ENCODE assay signal across 23 cellular contexts in the genomic region with DNA sequence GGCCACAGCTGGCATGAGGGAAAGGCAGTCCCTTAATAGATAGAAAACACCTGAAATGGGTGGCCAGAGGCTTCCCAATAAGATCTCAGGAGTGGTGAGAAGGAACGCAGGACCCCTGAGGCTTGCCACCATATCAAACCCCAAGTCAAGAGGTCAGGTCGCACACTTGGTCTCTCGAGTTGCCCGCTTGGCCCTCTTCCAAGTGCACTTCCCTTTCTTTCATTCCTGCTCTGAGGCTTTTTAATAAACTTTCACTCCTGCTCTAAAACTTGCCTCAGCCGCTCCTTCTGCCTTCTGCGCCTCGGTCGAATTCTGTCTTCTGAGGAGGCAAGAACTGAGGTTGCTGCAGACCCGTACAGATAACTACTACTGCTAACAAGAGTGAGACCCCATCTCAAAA.
"Had no signal": no experiment of that assay in that cellular context is flagged by ENCODE, and none has a peak within 500 bp of the region (broad histone marks: within the 10 kb centered on the region; RNA-seq: fewer than 3 reads in every experiment).

No MANE protein-coding gene starts in this region.

- DNase-seq: activated CD4-positive, alpha-beta T cell treated with anti-CD3 and anti-CD28 coated beads for 36 hours; activated CD4-positive, alpha-beta T cell treated with anti-CD3 and anti-CD28 coated beads, Interleukin-2, amount 50 U/mL, for 4 hours; activated CD8-positive, alpha-beta memory T cell treated with anti-CD3 and anti-CD28 coated beads for 24 hours; activated CD8-positive, alpha-beta memory T cell treated with anti-CD3 and anti-CD28 coated beads, Interleukin-2, amount 50 U/mL, for 4 hours; activated naive CD4-positive, alpha-beta T cell; activated T-cell treated with anti-CD3 and anti-CD28 coated beads, Interleukin-2, amount 50 U/mL, for 24 hours; brain microvascular endothelial cell; caudate nucleus; effector memory CD4-positive, alpha-beta T cell; foreskin keratinocyte; left lung; naive B cell; retina; stimulated activated CD4-positive, alpha-beta T cell treated with anti-CD3 and anti-CD28 coated beads, Interleukin-4, amount 100 ng/mL, for 1 hour; stimulated activated naive CD4-positive, alpha-beta T cell treated with Interleukin-2 at 50 U/mL for 16 hours; T-helper 17 cell; upper lobe of right lung had no signal

- H3K9me3 Mint-ChIP-seq: activated T-cell treated with anti-CD3 and anti-CD28 coated beads, Interleukin-2, amount 50 U/mL, for 24 hours; activated T-helper 17 cell treated with anti-CD3 and anti-CD28 coated beads, Interleukin-2, amount 50 U/mL, for 72 hours had no signal

- H3K27ac Mint-ChIP-seq: activated CD4-positive, alpha-beta T cell treated with anti-CD3 and anti-CD28 coated beads for 36 hours; activated naive CD8-positive, alpha-beta T cell; activated T-cell treated with anti-CD3 and anti-CD28 coated beads, Interleukin-2, amount 50 U/mL, for 24 hours; activated T-helper 17 cell treated with anti-CD3 and anti-CD28 coated beads, Interleukin-2, amount 50 U/mL, for 72 hours; naive B cell; T-helper 17 cell; WTC11 had no signal

- H3K36me3 Mint-ChIP-seq: activated naive CD8-positive, alpha-beta T cell; WTC11 had no signal

- H3K27me3 ChIP-seq: ascending aorta, foreskin keratinocyte had no signal

- H3K36me3 ChIP-seq: adrenal gland, ascending aorta, brain microvascular endothelial cell, left lung, upper lobe of right lung had no signal

- H3K4me1 Mint-ChIP-seq: activated CD4-positive, alpha-beta T cell treated with anti-CD3 and anti-CD28 coated beads for 36 hours had no signal

- H3K9me3 ChIP-seq: adrenal gland, ascending aorta, left lung, upper lobe of right lung had no signal

- H3K4me3 ChIP-seq: adrenal gland, ascending aorta, left lung, lung, upper lobe of right lung had no signal

- H3K4me3 Mint-ChIP-seq: activated CD4-positive, alpha-beta T cell treated with anti-CD3 and anti-CD28 coated beads for 36 hours; activated naive CD8-positive, alpha-beta T cell; activated T-cell treated with anti-CD3 and anti-CD28 coated beads, Interleukin-2, amount 50 U/mL, for 24 hours; activated T-helper 17 cell treated with anti-CD3 and anti-CD28 coated beads, Interleukin-2, amount 50 U/mL, for 72 hours; naive B cell; T-helper 17 cell; WTC11 had no signal

- H3K27ac ChIP-seq: adrenal gland, ascending aorta, brain microvascular endothelial cell, foreskin keratinocyte, left lung, upper lobe of right lung had no signal

- H3K4me1 ChIP-seq: adrenal gland, ascending aorta, foreskin keratinocyte, left lung, upper lobe of right lung had no signal
